Comparison of ENCODE assay signal across 8 cellular contexts in the genomic region with DNA sequence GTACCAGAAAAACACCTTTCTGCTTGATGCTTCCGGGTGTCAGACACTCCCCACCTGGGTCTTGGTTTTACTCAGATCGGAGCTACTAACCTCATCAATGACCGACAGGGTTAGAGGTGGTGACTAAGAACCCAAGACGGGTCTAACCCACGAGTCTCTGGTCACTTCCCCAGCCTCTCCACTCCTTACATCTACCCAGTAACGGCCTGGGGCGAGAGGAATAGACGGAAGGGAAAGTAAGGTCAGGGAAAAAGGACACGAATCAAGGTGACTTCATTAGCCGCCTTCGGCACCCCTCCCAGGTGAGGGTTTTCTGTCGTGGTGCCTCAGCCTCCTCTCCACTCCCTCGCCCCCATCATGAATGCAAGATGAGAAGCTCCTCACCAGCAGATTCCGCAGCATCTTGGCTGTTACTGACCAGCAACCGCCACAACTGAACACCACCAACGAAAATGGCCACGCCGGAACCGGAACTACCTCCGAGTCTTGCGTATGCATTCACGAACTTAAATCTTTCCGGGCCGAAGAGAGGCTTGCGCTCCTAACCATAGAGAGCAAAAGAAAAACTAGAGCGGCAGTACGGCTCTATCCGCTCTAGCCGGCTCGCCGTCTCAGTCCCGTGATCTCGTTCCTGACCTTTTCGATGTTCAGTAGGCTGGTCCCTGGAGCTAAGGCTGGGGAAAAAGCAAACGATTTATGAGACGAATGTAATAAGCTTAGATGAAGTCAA. TPM values are rescaled to one million over a fixed set of nuclear protein-coding genes. Genes with fewer than 3 reads are reported as not detected.
DNase-seq lines count a peak whose midpoint lies in the region; ATAC-seq and TF ChIP-seq lines count a peak whose summit lies in the region.

A gene with protein sequence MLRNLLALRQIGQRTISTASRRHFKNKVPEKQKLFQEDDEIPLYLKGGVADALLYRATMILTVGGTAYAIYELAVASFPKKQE (minus strand): TSS at position 469 of the 730 bp plus-strand sequence. CDS start 67 bp downstream, at position 402.

- peak; percentile 92 for ATAC-seq in HG02885 (IDR thresholded peaks at IDR 0.05; ENCODE audit: poor library complexity, unreplicated experiment)
- peak; percentile 97 for ATAC-seq in T-helper 17 cell
- ATAC-seq in left cardiac atrium = peak; percentile 98 to 99
- ATAC-seq in upper lobe of right lung = peak; percentile 100

- peak within 1 kb of the TSS; percentile 93 for H3K4me3 Mint-ChIP-seq in T-helper 17 cell

- H3K27ac ChIP-seq in upper lobe of right lung = peak within 1 kb of the TSS; percentile 85

- H3K27me3 Mint-ChIP-seq in T-helper 17 cell = peaks cover 24% of the 10 kb centered on the region

- H3K27me3 ChIP-seq in upper lobe of right lung = no peaks in the 10 kb centered on the region

- TF ChIP-seq POLR2A in GM15510 (IDR thresholded peaks at IDR 0.05; ENCODE audit: borderline replicate concordance, extremely low read depth, insufficient read length) = peak; percentile 79

- intact Hi-C loops in left cardiac atrium (cut with DNase I) (no loop called here), posterior vena cava (cut with DNase I) (no loop called here), upper lobe of right lung (cut with DNase I) (no loop called here)

- DNase-seq in NCI-H1694 treated with DMSO at 0.1 percent for 48 hours (lab: John Stamatoyannopoulos, UW) = peak; percentile 95
- DNase-seq in T-helper 17 cell = peak; percentile 64 to 71 (median 71)
- peak; percentile 51 to 98 (median 89) for DNase-seq in amygdala (lab: John Stamatoyannopoulos, UW)
- DNase-seq in left cardiac atrium = peak; percentile 91
- peak; percentile 96 for DNase-seq in posterior vena cava (ENCODE audit: low spot score)
- peak; percentile 91 for DNase-seq in upper lobe of right lung

- H3K4me1 Mint-ChIP-seq in T-helper 17 cell = peaks cover 12% of the 10 kb centered on the region

- TF ChIP-seq CTCF in upper lobe of right lung (IDR thresholded peaks at IDR 0.05) = no peak

- peaks cover 28% of the 10 kb centered on the region for H3K36me3 ChIP-seq in upper lobe of right lung

- H3K4me3 ChIP-seq in upper lobe of right lung = peak within 1 kb of the TSS; percentile 64

- no peaks in the 10 kb centered on the region for H3K36me3 Mint-ChIP-seq in T-helper 17 cell (ENCODE audit: low read depth)

- peak within 1 kb of the TSS; percentile 92 for H3K27ac Mint-ChIP-seq in T-helper 17 cell

- no peaks in the 10 kb centered on the region for H3K9me3 ChIP-seq in T-helper 17 cell (ENCODE audit: control insufficient read depth, low read length, poor library complexity, severe bottlenecking)
- no peaks in the 10 kb centered on the region for H3K9me3 ChIP-seq in upper lobe of right lung

- H3K4me1 ChIP-seq in upper lobe of right lung = peaks cover 13% of the 10 kb centered on the region

RNA-seq across cellular contexts. Expression of the gene that starts here (rescaled TPM):
- total RNA-seq in T-helper 17 cell = 100 to 1,000 TPM; 189 to 214 TPM
- total RNA-seq in left cardiac atrium = 100 to 1,000 TPM; 689 to 799 TPM
- total RNA-seq in posterior vena cava = 100 to 1,000 TPM; 408 to 448 TPM
- 240 TPM for total RNA-seq in upper lobe of right lung

Comparison
In these comparisons a context has a peak if more than half of its experiments do, and no peak if none do; other contexts are left out.
1. Peak in every context shown above with its lines: DNase-seq, ATAC-seq, H3K4me3 ChIP-seq and H3K27ac ChIP-seq.